Comparison of ENCODE assay signal across 8 cellular contexts in the genomic region with DNA sequence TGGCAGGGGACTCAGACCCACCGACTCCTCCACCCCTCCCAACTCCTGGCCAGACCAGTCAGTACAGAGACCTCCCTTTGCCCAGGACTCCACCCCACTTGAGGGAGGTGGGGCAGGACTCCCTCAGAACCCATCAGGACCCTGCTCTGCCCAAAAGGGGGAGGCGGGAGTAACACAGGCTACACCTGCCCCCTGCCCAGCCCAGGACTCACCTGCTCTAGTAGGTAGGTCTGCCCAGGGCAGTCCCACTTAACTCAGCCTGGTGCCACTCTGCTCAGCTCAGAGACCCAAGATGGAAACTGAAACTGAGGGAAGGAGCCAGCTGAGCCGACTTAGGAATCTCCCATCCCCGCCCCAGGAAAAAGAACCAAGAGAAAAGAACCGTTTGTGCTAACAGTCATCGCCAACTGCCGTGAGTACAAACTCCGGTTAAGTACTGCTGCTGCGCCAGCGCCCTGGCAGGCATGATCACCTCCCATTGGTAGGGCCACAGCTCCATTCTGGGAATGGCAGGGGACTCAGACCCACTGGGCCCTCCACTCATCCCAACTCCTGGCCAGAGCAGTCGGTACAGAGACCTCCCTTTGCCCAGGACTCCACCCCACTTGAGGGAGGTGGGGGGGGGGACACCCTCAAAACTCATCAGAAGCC. TPM values are rescaled to one million over a fixed set of nuclear protein-coding genes. Genes with fewer than 3 reads are reported as not detected.
DNase-seq lines count a peak whose midpoint lies in the region; ATAC-seq and TF ChIP-seq lines count a peak whose summit lies in the region.

No MANE protein-coding gene starts in this region.

- H3K27ac Mint-ChIP-seq in activated naive CD4-positive, alpha-beta T cell treated with anti-CD3 and anti-CD28 coated beads, Interleukin-2, amount 10 ng/mL, durations not matched to agents 7 days and 5 days, result peak overlapping the region; percentile 95

- H3K9me3 ChIP-seq in right atrium auricular region, result no peaks in the 10 kb centered on the region

- H3K9me3 Mint-ChIP-seq in activated naive CD4-positive, alpha-beta T cell treated with anti-CD3 and anti-CD28 coated beads, Interleukin-2, amount 10 ng/mL, durations not matched to agents 7 days and 5 days, result no peaks in the 10 kb centered on the region

- CTCF ChIA-PET in activated naive CD4-positive, alpha-beta T cell treated with anti-CD3 and anti-CD28 coated beads, Interleukin-2, amount 10 ng/mL, durations not matched to agents 7 days and 5 days (lab: Charles Lee), result interaction anchor here (1.1 to 13.0 kb wide), 8 partner anchors 7 to 149 kb away, joined by 3 to 222 read pairs (median 4); a partner anchor contains a TSS

- peak; percentile 45 for DNase-seq in activated naive CD4-positive, alpha-beta T cell treated with anti-CD3 and anti-CD28 coated beads, Interleukin-2, amount 10 ng/mL, durations not matched to agents 7 days and 5 days
- no peak for DNase-seq in right atrium auricular region (ENCODE audit: low spot score)
- DNase-seq in stimulated activated CD4-positive, alpha-beta T cell treated with anti-CD3 and anti-CD28 coated beads, Interleukin-4, amount 100 ng/mL, for 1 hour, result peak; percentile 34
- no peak for DNase-seq in NCI-H187 treated with DMSO at 0.1 percent for 48 hours (lab: John Stamatoyannopoulos, UW)
- no peak for DNase-seq in GM10266 (ENCODE audit: extremely low spot score)

- peaks cover 69% of the 10 kb centered on the region for H3K4me1 Mint-ChIP-seq in activated naive CD4-positive, alpha-beta T cell treated with anti-CD3 and anti-CD28 coated beads, Interleukin-2, amount 10 ng/mL, durations not matched to agents 7 days and 5 days

- H3K36me3 Mint-ChIP-seq in activated naive CD4-positive, alpha-beta T cell treated with anti-CD3 and anti-CD28 coated beads, Interleukin-2, amount 10 ng/mL, durations not matched to agents 7 days and 5 days, result peaks cover 27% of the 10 kb centered on the region

- no peaks in the 10 kb centered on the region for H3K27me3 Mint-ChIP-seq in activated naive CD4-positive, alpha-beta T cell treated with anti-CD3 and anti-CD28 coated beads, Interleukin-2, amount 10 ng/mL, durations not matched to agents 7 days and 5 days

- H3K4me3 ChIP-seq in GM12875 (ENCODE audit: low read depth, low read length) (peak overlapping the region; percentile 53), right atrium auricular region (peak overlapping the region; percentile 50 to 63)

- no peaks in the 10 kb centered on the region for H3K27me3 ChIP-seq in right atrium auricular region

- ATAC-seq in HG03432 (IDR thresholded peaks at IDR 0.05; ENCODE audit: unreplicated experiment) (peak; percentile 13), GM21381 (IDR thresholded peaks at IDR 0.05; ENCODE audit: unreplicated experiment) (no peak)

- H3K36me3 ChIP-seq in right atrium auricular region, result peaks cover 3% of the 10 kb centered on the region

- H3K4me3 Mint-ChIP-seq in activated naive CD4-positive, alpha-beta T cell treated with anti-CD3 and anti-CD28 coated beads, Interleukin-2, amount 10 ng/mL, durations not matched to agents 7 days and 5 days, result peak overlapping the region; percentile 90

- TF ChIP-seq CTCF in GM12875 (IDR thresholded peaks at IDR 0.05; ENCODE audit: borderline replicate concordance, insufficient read depth, low read depth, low read length) (no peak), right atrium auricular region (IDR thresholded peaks at IDR 0.05) (no peak), GM10266 (IDR thresholded peaks at IDR 0.05; ENCODE audit: control insufficient read depth, insufficient read depth, low read depth, missing control alignments) (no peak)

- H3K27ac ChIP-seq in right atrium auricular region, result peak overlapping the region; percentile 82 to 84

- peaks cover 0 to 26% of the 10 kb centered on the region in 2 donors for H3K4me1 ChIP-seq in right atrium auricular region

RNA-seq across cellular contexts. Expression of a gene that starts 0.5 kb away (rescaled TPM):
- total RNA-seq in right atrium auricular region, result 1 to 10 TPM; 3.5 to 4.3 TPM

RNA-seq across cellular contexts. Expression of a gene that starts 9.1 kb away (rescaled TPM):
- 10 to 100 TPM; 11.3 to 11.4 TPM for total RNA-seq in right atrium auricular region

RNA-seq across cellular contexts. Expression of a gene that starts 10.6 kb away (rescaled TPM):
- total RNA-seq in right atrium auricular region, result not detected

RNA-seq across cellular contexts. Expression of a gene that starts 13.8 kb away (rescaled TPM):
- total RNA-seq in right atrium auricular region, result not detected

RNA-seq across cellular contexts. Expression of a gene that starts 42.8 kb away (rescaled TPM):
- total RNA-seq in right atrium auricular region, result 10 to 100 TPM; 39.9 to 92.6 TPM

Comparison
In these comparisons a context has a peak if more than half of its experiments do, and no peak if none do; other contexts are left out.
1. DNase-seq: peak in activated naive CD4-positive, alpha-beta T cell treated with anti-CD3 and anti-CD28 coated beads, Interleukin-2, amount 10 ng/mL, durations not matched to agents 7 days and 5 days (single experiment) and stimulated activated CD4-positive, alpha-beta T cell treated with anti-CD3 and anti-CD28 coated beads, Interleukin-4, amount 100 ng/mL, for 1 hour (single experiment); none in right atrium auricular region (single experiment), NCI-H187 treated with DMSO at 0.1 percent for 48 hours (single experiment) and GM10266 (single experiment).